In the genomic region with DNA sequence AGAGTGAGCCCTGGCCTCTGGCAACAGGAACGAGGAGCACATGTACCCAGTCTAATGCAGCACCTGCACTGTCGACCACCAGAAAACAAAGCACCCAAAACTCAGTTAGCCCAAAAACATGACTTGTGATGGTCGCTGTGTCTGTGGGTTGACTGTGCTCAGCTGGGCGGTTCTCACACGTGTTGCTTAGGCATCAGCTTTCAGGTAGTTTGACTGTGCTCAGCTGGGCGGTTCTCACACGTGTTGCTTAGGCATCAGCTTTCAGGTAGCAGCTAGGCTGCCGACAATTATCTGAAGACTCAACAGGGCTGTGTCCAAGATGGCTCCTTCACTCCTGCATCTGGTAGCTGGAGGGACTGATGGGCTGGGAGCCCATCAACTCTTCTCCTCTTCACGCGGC, we compare ENCODE assay signal across 2 cellular contexts.
TF ChIP-seq lines count a peak whose summit lies in the region.

No MANE protein-coding gene starts in this region.

TF ChIP-seq in HEK293, 187 proteins besides CTCF, POLR2A, EP300 and RAD21:
- TF ChIP-seq TRIM28 (IDR thresholded peaks at IDR 0.05; ENCODE audit: borderline replicate concordance, low read length) (peak; percentile 93; the same call in 1 of the 2 replicates), SETDB1 (IDR thresholded peaks at IDR 0.05; ENCODE audit: insufficient read length, low read length) (peak; percentile 74), SCRT1 (tag by site-specific recombination; IDR thresholded peaks at IDR 0.05; ENCODE audit: borderline replicate concordance) (peak; percentile 54; the same call in 1 of the 2 replicates), ZNF660 (tag by site-specific recombination; IDR thresholded peaks at IDR 0.05) (no peak), SCRT2 (tag by site-specific recombination; IDR thresholded peaks at IDR 0.05) (peak; percentile 87)

TF ChIP-seq in H1, 55 proteins besides CTCF, POLR2A, EP300 and RAD21:
- TF ChIP-seq CHD2 (IDR thresholded peaks at IDR 0.05; ENCODE audit: low read length): no peak
- TF ChIP-seq TEAD4 (IDR thresholded peaks at IDR 0.05; ENCODE audit: low read depth, low read length): no peak
- TF ChIP-seq SUZ12 (IDR thresholded peaks at IDR 0.05; ENCODE audit: low read length): no peak
- TF ChIP-seq, protein P1, sequence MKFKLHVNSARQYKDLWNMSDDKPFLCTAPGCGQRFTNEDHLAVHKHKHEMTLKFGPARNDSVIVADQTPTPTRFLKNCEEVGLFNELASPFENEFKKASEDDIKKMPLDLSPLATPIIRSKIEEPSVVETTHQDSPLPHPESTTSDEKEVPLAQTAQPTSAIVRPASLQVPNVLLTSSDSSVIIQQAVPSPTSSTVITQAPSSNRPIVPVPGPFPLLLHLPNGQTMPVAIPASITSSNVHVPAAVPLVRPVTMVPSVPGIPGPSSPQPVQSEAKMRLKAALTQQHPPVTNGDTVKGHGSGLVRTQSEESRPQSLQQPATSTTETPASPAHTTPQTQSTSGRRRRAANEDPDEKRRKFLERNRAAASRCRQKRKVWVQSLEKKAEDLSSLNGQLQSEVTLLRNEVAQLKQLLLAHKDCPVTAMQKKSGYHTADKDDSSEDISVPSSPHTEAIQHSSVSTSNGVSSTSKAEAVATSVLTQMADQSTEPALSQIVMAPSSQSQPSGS (IDR thresholded peaks at IDR 0.05; ENCODE audit: low read length): no peak
- TF ChIP-seq, protein P2, sequence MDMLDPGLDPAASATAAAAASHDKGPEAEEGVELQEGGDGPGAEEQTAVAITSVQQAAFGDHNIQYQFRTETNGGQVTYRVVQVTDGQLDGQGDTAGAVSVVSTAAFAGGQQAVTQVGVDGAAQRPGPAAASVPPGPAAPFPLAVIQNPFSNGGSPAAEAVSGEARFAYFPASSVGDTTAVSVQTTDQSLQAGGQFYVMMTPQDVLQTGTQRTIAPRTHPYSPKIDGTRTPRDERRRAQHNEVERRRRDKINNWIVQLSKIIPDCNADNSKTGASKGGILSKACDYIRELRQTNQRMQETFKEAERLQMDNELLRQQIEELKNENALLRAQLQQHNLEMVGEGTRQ (IDR thresholded peaks at IDR 0.05; ENCODE audit: low read length): no peak
- TF ChIP-seq SIX5 (IDR thresholded peaks at IDR 0.05; ENCODE audit: low read depth, low read length): no peak
- TF ChIP-seq POU5F1 (IDR thresholded peaks at IDR 0.05; ENCODE audit: low read depth, low read length): no peak
- TF ChIP-seq MAFK (IDR thresholded peaks at IDR 0.05; ENCODE audit: low read depth, low read length): no peak
- TF ChIP-seq CREB1 (IDR thresholded peaks at IDR 0.05): no peak
- TF ChIP-seq KDM1A (IDR thresholded peaks at IDR 0.05; ENCODE audit: borderline replicate concordance, low read length): no peak
